Comparison of ENCODE assay signal across 31 cellular contexts in the genomic region with DNA sequence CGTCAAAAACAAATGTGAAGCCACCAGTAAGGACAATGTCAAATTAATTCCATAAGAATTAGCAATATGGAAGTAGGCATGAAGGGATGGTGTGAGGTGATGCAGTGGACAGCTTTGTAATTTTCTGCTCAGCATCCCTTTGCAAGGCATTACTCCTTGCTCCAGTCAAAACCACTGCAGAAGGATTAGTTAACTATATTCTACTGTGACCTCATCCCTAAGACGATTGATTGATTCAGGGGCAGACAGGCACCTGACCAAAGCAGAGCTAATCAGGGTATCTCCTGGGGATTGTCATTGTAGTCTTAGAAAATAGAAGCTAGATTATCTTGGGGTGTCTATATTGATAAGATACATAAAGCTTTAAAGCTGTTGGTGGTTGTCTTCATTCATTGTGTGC.
"Had no signal": no experiment of that assay in that cellular context is flagged by ENCODE, and none has a peak within 500 bp of the region (broad histone marks: within the 10 kb centered on the region; RNA-seq: fewer than 3 reads in every experiment).

No MANE protein-coding gene starts in this region.

- ATAC-seq: activated CD8-positive, alpha-beta memory T cell treated with anti-CD3 and anti-CD28 coated beads, Interleukin-2, amount 10 ng/mL, durations not matched to agents 7 days and 5 days; activated CD8-positive, alpha-beta T cell treated with anti-CD3 and anti-CD28 coated beads, Interleukin-2, amount 10 ng/mL, durations not matched to agents 7 days and 5 days; activated naive CD4-positive, alpha-beta T cell treated with anti-CD3 and anti-CD28 coated beads, Interleukin-2, amount 50 U/mL, for 72 hours; body of pancreas had no signal

- H3K36me3 Mint-ChIP-seq: activated CD8-positive, alpha-beta memory T cell treated with anti-CD3 and anti-CD28 coated beads, Interleukin-2, amount 10 ng/mL, durations not matched to agents 7 days and 5 days; activated naive CD4-positive, alpha-beta T cell treated with anti-CD3 and anti-CD28 coated beads, Interleukin-2, amount 50 U/mL, for 72 hours; activated naive CD8-positive, alpha-beta T cell treated with anti-CD3 and anti-CD28 coated beads for 36 hours had no signal

- H3K27me3 Mint-ChIP-seq: activated CD4-positive, alpha-beta memory T cell treated with anti-CD3 and anti-CD28 coated beads, Interleukin-2, amount 10 ng/mL, durations not matched to agents 7 days and 5 days; activated CD4-positive, alpha-beta T cell treated with anti-CD3 and anti-CD28 coated beads, Interleukin-2, amount 10 ng/mL, durations not matched to agents 7 days and 5 days; activated CD8-positive, alpha-beta memory T cell treated with anti-CD3 and anti-CD28 coated beads, Interleukin-2, amount 10 ng/mL, durations not matched to agents 7 days and 5 days; activated T-cell treated with anti-CD3 and anti-CD28 coated beads, Interleukin-2, amount 50 U/mL, for 24 hours had no signal

- H3K4me1 ChIP-seq: adrenal gland, body of pancreas, breast epithelium had no signal

- H3K9me3 Mint-ChIP-seq: activated B cell treated with CpG ODN at 0.5 μM for 24 hours; activated CD4-positive, alpha-beta memory T cell treated with anti-CD3 and anti-CD28 coated beads, Interleukin-2, amount 10 ng/mL, durations not matched to agents 7 days and 5 days; activated CD4-positive, alpha-beta T cell treated with anti-CD3 and anti-CD28 coated beads, Interleukin-2, amount 10 ng/mL, durations not matched to agents 7 days and 5 days; activated naive CD4-positive, alpha-beta T cell treated with anti-CD3 and anti-CD28 coated beads for 36 hours; T-helper 1 cell treated with Interleukin-12 subunit alpha and Interleukin-12 subunit beta and Interleukin-4 antibody, amounts not matched to agents 30 μg/mL and 1 μg/mL, for 36 hours; T-helper 2 cell treated with Interferon-gamma antibody and Interleukin-4, amounts not matched to agents 5 μg/mL and 100 μg/mL, for 36 hours had no signal

- H3K36me3 ChIP-seq: adrenal gland, brain microvascular endothelial cell, breast epithelium had no signal

- H3K4me1 Mint-ChIP-seq: activated B cell treated with CpG ODN at 0.5 μM for 24 hours; activated CD4-positive, alpha-beta memory T cell treated with anti-CD3 and anti-CD28 coated beads, Interleukin-2, amount 10 ng/mL, durations not matched to agents 7 days and 5 days; activated CD4-positive, alpha-beta T cell treated with anti-CD3 and anti-CD28 coated beads, Interleukin-2, amount 10 ng/mL, durations not matched to agents 7 days and 5 days; activated CD8-positive, alpha-beta memory T cell treated with anti-CD3 and anti-CD28 coated beads, Interleukin-2, amount 10 ng/mL, durations not matched to agents 7 days and 5 days; activated naive CD8-positive, alpha-beta T cell treated with anti-CD3 and anti-CD28 coated beads for 36 hours had no signal

- H3K4me3 ChIP-seq: adrenal gland, body of pancreas, breast epithelium had no signal

- H3K27ac ChIP-seq: adrenal gland, body of pancreas, brain microvascular endothelial cell, breast epithelium had no signal

- H3K27ac Mint-ChIP-seq: activated B cell treated with CpG ODN at 0.5 μM for 24 hours; activated CD4-positive, alpha-beta memory T cell treated with anti-CD3 and anti-CD28 coated beads, Interleukin-2, amount 10 ng/mL, durations not matched to agents 7 days and 5 days; activated CD4-positive, alpha-beta T cell treated with anti-CD3 and anti-CD28 coated beads, Interleukin-2, amount 10 ng/mL, durations not matched to agents 7 days and 5 days; activated CD8-positive, alpha-beta memory T cell treated with anti-CD3 and anti-CD28 coated beads, Interleukin-2, amount 10 ng/mL, durations not matched to agents 7 days and 5 days; activated CD8-positive, alpha-beta T cell treated with anti-CD3 and anti-CD28 coated beads, Interleukin-2, amount 10 ng/mL, durations not matched to agents 7 days and 5 days; activated naive CD4-positive, alpha-beta T cell treated with anti-CD3 and anti-CD28 coated beads for 36 hours; activated naive CD4-positive, alpha-beta T cell treated with anti-CD3 and anti-CD28 coated beads, Interleukin-2, amount 50 U/mL, for 72 hours; activated naive CD8-positive, alpha-beta T cell treated with anti-CD3 and anti-CD28 coated beads for 36 hours; activated T-cell treated with anti-CD3 and anti-CD28 coated beads, Interleukin-2, amount 50 U/mL, for 24 hours; T-helper 1 cell treated with Interleukin-12 subunit alpha and Interleukin-12 subunit beta and Interleukin-4 antibody, amounts not matched to agents 30 μg/mL and 1 μg/mL, for 36 hours; T-helper 2 cell treated with Interferon-gamma antibody and Interleukin-4, amounts not matched to agents 5 μg/mL and 100 μg/mL, for 36 hours had no signal

- H3K27me3 ChIP-seq: adrenal gland, body of pancreas, brain microvascular endothelial cell, breast epithelium had no signal

- H3K4me3 Mint-ChIP-seq: activated B cell treated with CpG ODN at 0.5 μM for 24 hours; activated CD4-positive, alpha-beta memory T cell treated with anti-CD3 and anti-CD28 coated beads, Interleukin-2, amount 10 ng/mL, durations not matched to agents 7 days and 5 days; activated CD4-positive, alpha-beta T cell treated with anti-CD3 and anti-CD28 coated beads, Interleukin-2, amount 10 ng/mL, durations not matched to agents 7 days and 5 days; activated CD8-positive, alpha-beta memory T cell treated with anti-CD3 and anti-CD28 coated beads, Interleukin-2, amount 10 ng/mL, durations not matched to agents 7 days and 5 days; activated CD8-positive, alpha-beta T cell treated with anti-CD3 and anti-CD28 coated beads, Interleukin-2, amount 10 ng/mL, durations not matched to agents 7 days and 5 days; activated naive CD4-positive, alpha-beta T cell treated with anti-CD3 and anti-CD28 coated beads for 36 hours; activated naive CD8-positive, alpha-beta T cell treated with anti-CD3 and anti-CD28 coated beads for 36 hours; activated T-cell treated with anti-CD3 and anti-CD28 coated beads, Interleukin-2, amount 50 U/mL, for 24 hours; T-helper 1 cell treated with Interleukin-12 subunit alpha and Interleukin-12 subunit beta and Interleukin-4 antibody, amounts not matched to agents 30 μg/mL and 1 μg/mL, for 36 hours; T-helper 2 cell treated with Interferon-gamma antibody and Interleukin-4, amounts not matched to agents 5 μg/mL and 100 μg/mL, for 36 hours had no signal

- H3K9me3 ChIP-seq: adrenal gland, body of pancreas, breast epithelium had no signal

- DNase-seq: activated B cell treated with CpG ODN at 0.5 μM for 24 hours; activated CD4-positive, alpha-beta memory T cell treated with anti-CD3 and anti-CD28 coated beads, Interleukin-2, amount 10 ng/mL, durations not matched to agents 7 days and 5 days; activated CD4-positive, alpha-beta T cell treated with anti-CD3 and anti-CD28 coated beads for 4 hours; activated CD4-positive, alpha-beta T cell treated with anti-CD3 and anti-CD28 coated beads, Interleukin-2, amount 10 ng/mL, durations not matched to agents 7 days and 5 days; activated CD4-positive, alpha-beta T cell treated with anti-CD3 and anti-CD28 coated beads, Interleukin-2, amount 50 U/mL, for 48 hours; activated CD4-positive, CD25-positive, alpha-beta regulatory T cell treated with anti-CD3 and anti-CD28 coated beads, Interleukin-2, amount 50 U/mL, for 72 hours; activated CD8-positive, alpha-beta memory T cell treated with anti-CD3 and anti-CD28 coated beads for 24 hours; activated CD8-positive, alpha-beta memory T cell treated with anti-CD3 and anti-CD28 coated beads, Interleukin-2, amount 10 ng/mL, durations not matched to agents 7 days and 5 days; activated CD8-positive, alpha-beta memory T cell treated with anti-CD3 and anti-CD28 coated beads, Interleukin-2, amount 50 U/mL, for 48 hours; activated CD8-positive, alpha-beta T cell treated with anti-CD3 and anti-CD28 coated beads, Interleukin-2, amount 10 ng/mL, durations not matched to agents 7 days and 5 days; activated effector memory CD4-positive, alpha-beta T cell treated with anti-CD3 and anti-CD28 coated beads, Interleukin-2, amount 50 U/mL, for 16 hours; activated gamma-delta T cell treated with Interleukin-2 at 50 U/mL for 16 hours; activated naive CD4-positive, alpha-beta T cell; activated naive CD4-positive, alpha-beta T cell treated with anti-CD3 and anti-CD28 coated beads for 36 hours; activated naive CD4-positive, alpha-beta T cell treated with anti-CD3 and anti-CD28 coated beads, Interleukin-2, amount 50 U/mL, for 16 hours; activated naive CD8-positive, alpha-beta T cell treated with anti-CD3 and anti-CD28 coated beads for 36 hours; activated T-cell treated with anti-CD3 and anti-CD28 coated beads, Interleukin-2, amount 50 U/mL, for 24 hours; activated T-cell treated with anti-CD3 and anti-CD28 coated beads, Interleukin-2, amount 50 U/mL, for 48 hours; adrenal gland; amniotic stem cell; aorta; body of pancreas; brain microvascular endothelial cell; central memory CD4-positive, alpha-beta T cell; T-helper 1 cell; T-helper 2 cell; T-helper 9 cell had no signal
